ENCODE assay signal across 1 cellular context in genomic region chr6:8064638-8065518, GRCh38.
TF ChIP-seq lines count a peak whose summit lies in the region.

No MANE protein-coding gene starts in this region.

TF ChIP-seq in HepG2, 621 proteins besides CTCF, POLR2A, EP300 and RAD21 (continued from another document):
- TF ChIP-seq ZBTB2 (CRISPR knock-in tag; IDR thresholded peaks at IDR 0.05; ENCODE audit: low read depth) (0 out of 2 replicates have a peak, but pooled peaks have one; percentile 4), DMAP1 (CRISPR knock-in tag; IDR thresholded peaks at IDR 0.05) (no peak), KDM5B (CRISPR knock-in tag; IDR thresholded peaks at IDR 0.05; ENCODE audit: borderline replicate concordance) (no peak), CHD4 (IDR thresholded peaks at IDR 0.05; ENCODE audit: borderline replicate concordance, low read length) (peak; percentile 90; the same call in 1 of the 2 replicates), ZNF703 (CRISPR knock-in tag; IDR thresholded peaks at IDR 0.05; ENCODE audit: borderline replicate concordance) (no peak), ATM (IDR thresholded peaks at IDR 0.05; ENCODE audit: borderline replicate concordance) (0 out of 2 replicates have a peak, but pooled peaks have one; percentile 83)
